ENCODE assay signal across 29 cellular contexts in the genomic region with DNA sequence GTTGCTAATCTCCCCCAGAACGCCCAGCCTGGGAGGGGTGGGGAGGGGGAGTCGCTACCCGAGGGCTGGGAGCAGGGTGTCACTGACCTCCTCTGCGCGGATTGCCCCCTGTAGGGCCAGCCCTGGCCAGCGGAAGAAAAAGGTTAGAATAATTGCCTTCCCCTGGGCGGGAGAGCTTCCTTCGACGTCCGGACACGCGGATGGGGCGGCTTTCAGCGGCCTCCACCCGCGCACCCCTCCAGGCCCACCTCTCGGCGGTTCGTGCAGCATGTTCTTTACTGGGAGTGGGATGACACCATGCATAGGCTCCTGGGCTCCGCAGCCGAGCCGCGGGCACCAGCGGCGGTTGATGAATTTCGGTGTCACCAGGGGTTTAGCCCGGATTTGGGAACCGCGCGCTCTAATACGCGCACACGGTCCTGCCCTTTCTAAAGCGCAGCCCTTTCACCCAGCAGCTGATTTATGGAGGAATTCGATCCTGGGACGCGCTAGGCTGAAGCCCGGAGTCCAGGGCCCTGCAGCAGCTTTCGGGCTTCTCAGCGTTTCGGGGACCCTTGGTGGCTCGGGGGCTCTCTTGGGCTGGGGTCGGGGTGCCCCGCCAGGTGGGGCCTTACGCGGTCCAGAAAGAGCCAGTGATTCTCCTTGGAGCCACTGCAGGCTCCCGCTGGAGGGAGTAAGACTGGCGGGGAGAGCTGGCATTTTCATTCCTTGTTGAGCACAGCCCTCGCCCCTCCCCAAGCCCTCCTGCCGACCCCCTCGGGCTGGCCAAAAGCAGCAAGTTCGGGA. TPM values are rescaled to one million over a fixed set of nuclear protein-coding genes. Genes with fewer than 3 reads are reported as not detected.
DNase-seq lines count a peak whose midpoint lies in the region; ATAC-seq, FAIRE-seq and TF ChIP-seq lines count a peak whose summit lies in the region.
"Had no signal": no experiment of that assay in that cellular context is flagged by ENCODE, and none has a peak within 500 bp of the region (broad histone marks: within the 10 kb centered on the region; RNA-seq: fewer than 3 reads in every experiment).

No MANE protein-coding gene starts in this region.

- WGBS in H9 (ENCODE audit: extremely low coverage, insufficient read length, low lambda C conversion rate) = no CpG with 5 or more reads among the region's 52 CpGs
- WGBS in H1 (ENCODE audit: extremely low coverage in 1 of 2, insufficient coverage in 1 of 2, insufficient read length in 1 of 2, insufficient replicate concordance in 2 of 2, low coverage in 1 of 2, low lambda C conversion rate in 2 of 2, missing lambda C conversion rate in 1 of 2), 2 experiments = 2% methylated on average over 46 of the region's 52 CpGs; no CpG with 5 or more reads in 1 of the 2 experiments

- H3K79me1 ChIP-seq in H9 (ENCODE audit: insufficient read depth, low read depth, low read length, poor library complexity, severe bottlenecking) (no peaks in the 10 kb centered on the region), H1 (ENCODE audit: low read depth, low read length) (no peaks in the 10 kb centered on the region)

- no peak for TF ChIP-seq POLR2A in H1 (IDR thresholded peaks at IDR 0.05; ENCODE audit: control extremely low read depth in 1 of 2, low read depth in 2 of 2, low read length in 2 of 2)

- H2AFZ ChIP-seq in H9 (ENCODE audit: low read length) (no peak overlapping the region), H1 (ENCODE audit: low read length) (no peak overlapping the region), neural cell (ENCODE audit: low read depth, low read length) (no peak overlapping the region)
- H2AFZ ChIP-seq: hepatocyte, parathyroid adenoma had no signal

- H3K27ac ChIP-seq in H9 (ENCODE audit: insufficient read length, low read depth, low read length) (no peak overlapping the region), H1 (ENCODE audit: low read depth, low read length) (no peak overlapping the region), neural cell (ENCODE audit: low read length) (no peak overlapping the region)
- H3K27ac ChIP-seq: adrenal gland, BLaER1, hepatocyte, parathyroid adenoma, right atrium auricular region, upper lobe of left lung had no signal

- no peaks in the 10 kb centered on the region; a peak in 1 of 8 replicates for H3K36me3 ChIP-seq in H1 (ENCODE audit: control insufficient read depth in 2 of 4, insufficient read depth in 4 of 4, low read length in 3 of 4)
- H3K36me3 ChIP-seq in neural cell (ENCODE audit: insufficient read depth, low read length) = no peaks in the 10 kb centered on the region
- H3K36me3 ChIP-seq: adrenal gland, BLaER1, right atrium auricular region, upper lobe of left lung had no signal

- H4K91ac ChIP-seq in H9 (ENCODE audit: insufficient read length, low read depth, low read length) (no peak overlapping the region), H1 (replicated peaks; ENCODE audit: insufficient read length, low read length) (no peak overlapping the region)

- H3K9me3 ChIP-seq in H9 (ENCODE audit: control insufficient read depth, low read depth, low read length) (no peaks in the 10 kb centered on the region), H1 (ENCODE audit: insufficient read depth in 2 of 2, low read depth in 1 of 2, low read length in 1 of 2) (no peaks in the 10 kb centered on the region), neural cell (ENCODE audit: low read length) (no peaks in the 10 kb centered on the region)
- H3K9me3 ChIP-seq: adrenal gland, right atrium auricular region, upper lobe of left lung had no signal

- H3K9ac ChIP-seq in H9 (ENCODE audit: extremely low read depth, insufficient read length, low read length) = no peak overlapping the region
- H3K9ac ChIP-seq in H1 (replicated peaks in 1 of 4; ENCODE audit: extremely low read depth in 1 of 4, low read depth in 3 of 4, low read length in 3 of 4) = no peak overlapping the region
- no peak overlapping the region for H3K9ac ChIP-seq in neural cell (ENCODE audit: low read length)
- H3K9ac ChIP-seq: BLaER1, parathyroid adenoma had no signal

- peak overlapping the region in 1 of 2 experiments; percentile 69; a peak in 4 of 5 replicates for H3K4me3 Mint-ChIP-seq in H9
- H3K4me3 Mint-ChIP-seq: activated T-cell treated with anti-CD3 and anti-CD28 coated beads, Interleukin-2, amount 50 U/mL, for 4 hours; mesothelial cell of epicardium; T-helper 2 cell treated with Interferon-gamma antibody and Interleukin-4, amounts not matched to agents 5 μg/mL and 100 μg/mL, for 36 hours had no signal

- H3K4me3 ChIP-seq in H1 (ENCODE audit: extremely low read depth in 1 of 4, insufficient read depth in 2 of 4, low read depth in 3 of 4, low read length in 4 of 4) (peak overlapping the region; percentile 4 to 56 (median 23); a peak in 6 of 8 replicates), neural cell (ENCODE audit: low read length) (no peak overlapping the region)
- H3K4me3 ChIP-seq: adrenal gland, BLaER1, hepatocyte, right atrium auricular region, upper lobe of left lung had no signal

- peaks cover 24 to 58% of the 10 kb centered on the region in 2 experiments for H3K4me1 Mint-ChIP-seq in H9

- H3K4me1 ChIP-seq in H9 (ENCODE audit: insufficient read depth, low read length) (no peaks in the 10 kb centered on the region; the same call in 1 of the 2 replicates), H1 (replicated peaks in 1 of 4; ENCODE audit: control insufficient read depth in 3 of 4, insufficient read depth in 4 of 4, low read length in 3 of 4) (peaks cover 0 to 44% (median 35%) of the 10 kb centered on the region in 4 experiments; a peak in 6 of 7 replicates)
- H3K4me1 ChIP-seq: parathyroid adenoma had no signal

- H3K27me3 ChIP-seq in H9 (ENCODE audit: insufficient read depth, low read length) = peaks cover 100% of the 10 kb centered on the region
- peaks cover 92 to 100% (median 100%) of the 10 kb centered on the region in 4 experiments for H3K27me3 ChIP-seq in H1 (replicated peaks in 1 of 4; ENCODE audit: control insufficient read depth in 3 of 4, extremely low read depth in 1 of 4, insufficient read depth in 3 of 4, low read length in 3 of 4)
- H3K27me3 ChIP-seq in neural cell (ENCODE audit: insufficient read depth, low read depth, low read length) = peaks cover 100% of the 10 kb centered on the region

- no peak overlapping the region for H3K18ac ChIP-seq in H9 (ENCODE audit: insufficient read length, low read depth, low read length)
- peak overlapping the region; percentile 32 for H3K18ac ChIP-seq in H1 (ENCODE audit: extremely low read depth, low read length)

- DNase-seq in D721Med (ENCODE audit: insufficient read length, low spot score) (peak; percentile 29), H9 (peak; percentile 69), H1 (ENCODE audit: low read depth in 1 of 2, low spot score in 2 of 2) (peak in 1 of 2 experiments; percentile 73), foreskin melanocyte (no peak)
- DNase-seq: activated CD4-positive, alpha-beta T cell treated with anti-CD3 and anti-CD28 coated beads for 48 hours; activated T-cell treated with anti-CD3 and anti-CD28 coated beads, Interleukin-2, amount 50 U/mL, for 4 hours; adrenal gland; effector CD8-positive, alpha-beta T cell; islet precursor cell; left ventricle myocardium superior; naive B cell; NCI-H1436; stimulated activated CD4-positive, alpha-beta T cell treated with anti-CD3 and anti-CD28 coated beads, Interleukin-2, amount 100 ng/mL, for 24 hours had no signal

- H4K5ac ChIP-seq in H9 (ENCODE audit: insufficient read length, low read depth, low read length) (no peak overlapping the region), H1 (ENCODE audit: insufficient read length, low read depth, low read length) (no peak overlapping the region)

- H3K27ac Mint-ChIP-seq in H9 = no peak overlapping the region
- H3K27ac Mint-ChIP-seq: mesothelial cell of epicardium; T-helper 2 cell treated with Interferon-gamma antibody and Interleukin-4, amounts not matched to agents 5 μg/mL and 100 μg/mL, for 36 hours had no signal

- H3K27me3 Mint-ChIP-seq in H9 (ENCODE audit: low read depth) = peaks cover 100% of the 10 kb centered on the region

- CTCF ChIA-PET in H1 (lab: Charles Lee; ENCODE audit: partially characterized antibody) = interaction anchor here (0.9 to 6.1 kb wide), 9 partner anchors 9 to 82 kb away, joined by 3 to 41 read pairs (median 5); no protein-coding TSS in a partner anchor

- peaks cover 0 to 5% of the 10 kb centered on the region in 2 experiments; a peak in 1 of 5 replicates for H3K9me3 Mint-ChIP-seq in H9
- H3K9me3 Mint-ChIP-seq: activated T-cell treated with anti-CD3 and anti-CD28 coated beads, Interleukin-2, amount 50 U/mL, for 4 hours; mesothelial cell of epicardium; naive B cell; T-helper 2 cell treated with Interferon-gamma antibody and Interleukin-4, amounts not matched to agents 5 μg/mL and 100 μg/mL, for 36 hours had no signal

- H3K9me2 ChIP-seq in neural cell (ENCODE audit: insufficient read depth, low read length) = no peaks in the 10 kb centered on the region

- H2BK12ac ChIP-seq in H9 (ENCODE audit: insufficient read length, low read depth, low read length) (no peak overlapping the region), H1 (ENCODE audit: low read depth, low read length) (0 out of 2 replicates have a peak overlapping the region, but pooled peaks have one; percentile 9)

- FAIRE-seq in D721Med (lab: Jason Lieb, UNC) (no peak), H1 (lab: Jason Lieb, UNC) (no peak)
- FAIRE-seq: G401.6, GM19239 had no signal

- H3T11ph ChIP-seq in H9 (ENCODE audit: low read length) = no peak overlapping the region

- H4K8ac ChIP-seq in H9 (replicated peaks; ENCODE audit: insufficient read length, low read depth, low read length) (no peak overlapping the region), H1 (ENCODE audit: extremely low read depth, insufficient read depth, low read length) (no peak overlapping the region)

- H3F3A ChIP-seq in neural cell (ENCODE audit: insufficient read depth, low read length, poor library complexity, severe bottlenecking) = no peaks in the 10 kb centered on the region

- H3K14ac ChIP-seq in H9 (ENCODE audit: insufficient read depth, low read length) = no peak overlapping the region
- H3K14ac ChIP-seq in H1 (ENCODE audit: insufficient read length) = no peak overlapping the region

- TF ChIP-seq CTCF in D721Med (IDR thresholded peaks at IDR 0.05; ENCODE audit: insufficient read depth, missing control alignments) = no peak
- 0 out of 3 replicates have a peak, but pooled peaks have one; percentile 12 for TF ChIP-seq CTCF in H9 (conservative IDR thresholded peaks at IDR 0.05)
- TF ChIP-seq CTCF in H1 (IDR thresholded peaks at IDR 0.05; ENCODE audit: control extremely low read depth in 1 of 3, insufficient read depth in 1 of 3, low read depth in 1 of 3, low read length in 3 of 3) = no peak
- TF ChIP-seq CTCF in neural cell (IDR thresholded peaks at IDR 0.05; ENCODE audit: poor library complexity, severe bottlenecking) = no peak

- H2BK15ac ChIP-seq in H9 (ENCODE audit: low read depth, low read length) = no peak overlapping the region
- no peak overlapping the region for H2BK15ac ChIP-seq in H1 (ENCODE audit: low read length)

- no peak overlapping the region for H2BK5ac ChIP-seq in H9 (ENCODE audit: insufficient read length, low read length)
- no peak overlapping the region for H2BK5ac ChIP-seq in H1 (ENCODE audit: low read depth, low read length)

- TF ChIP-seq RAD21 in H1 (IDR thresholded peaks at IDR 0.05 in 1 of 2, conservative IDR thresholded peaks at IDR 0.05 in 1 of 2; ENCODE audit: low read depth in 2 of 2, low read length in 2 of 2) (0 out of 4 replicates have a peak, but pooled peaks of 1 of the 2 experiments have one; percentile 12), neural cell (conservative IDR thresholded peaks at IDR 0.05) (no peak)

- H3K4ac ChIP-seq in H9 (ENCODE audit: low read depth, low read length) (no peak overlapping the region), H1 (replicated peaks; ENCODE audit: insufficient read length, low read depth, low read length) (no peak overlapping the region)

- H2BK20ac ChIP-seq in H9 (ENCODE audit: low read depth, low read length, poor library complexity, severe bottlenecking) (no peak overlapping the region), H1 (ENCODE audit: low read length) (0 out of 2 replicates have a peak overlapping the region, but pooled peaks have one; percentile 32)

- H3K79me2 ChIP-seq in H9 (ENCODE audit: insufficient read depth, low read length) (no peaks in the 10 kb centered on the region), H1 (ENCODE audit: control insufficient read depth in 1 of 2, insufficient read depth in 2 of 2, low read length in 2 of 2) (no peaks in the 10 kb centered on the region), neural cell (replicated peaks; ENCODE audit: insufficient read depth, low read length) (no peaks in the 10 kb centered on the region)
- H3K79me2 ChIP-seq: hepatocyte, parathyroid adenoma had no signal

- POLR2A ChIA-PET in H1 (lab: Charles Lee; ENCODE audit: partially characterized antibody) = interaction anchor here (0.8 to 2.9 kb wide), 5 partner anchors 8 to 67 kb away, joined by 4 to 14 read pairs (median 4); a partner anchor contains a TSS

- H3K4me2 ChIP-seq in H9 (ENCODE audit: insufficient read depth, insufficient read length, low read length) (peak overlapping the region; percentile 41), H1 (ENCODE audit: insufficient read depth in 1 of 2, low read depth in 2 of 2, low read length in 2 of 2) (peak overlapping the region; percentile 80 to 81), neural cell (ENCODE audit: low read length) (no peak overlapping the region)
- H3K4me2 ChIP-seq: BLaER1, hepatocyte had no signal

- H3K23ac ChIP-seq in H9 (ENCODE audit: insufficient read length, low read depth, low read length) = no peak overlapping the region
- no peak overlapping the region for H3K23ac ChIP-seq in H1 (ENCODE audit: insufficient read length)

- no peaks in the 10 kb centered on the region for H4K20me1 ChIP-seq in H9 (ENCODE audit: control insufficient read depth, insufficient read depth, insufficient read length)
- peaks cover 0 to 27% of the 10 kb centered on the region in 2 experiments for H4K20me1 ChIP-seq in H1 (replicated peaks in 1 of 2; ENCODE audit: control insufficient read depth in 1 of 2, insufficient read depth in 2 of 2, low read length in 2 of 2)
- H4K20me1 ChIP-seq in neural cell (ENCODE audit: insufficient read depth) = no peaks in the 10 kb centered on the region

- H3K23me2 ChIP-seq in H9 (ENCODE audit: insufficient read length, low read depth, low read length, poor library complexity, severe bottlenecking) (peaks cover 11% of the 10 kb centered on the region), H1 (ENCODE audit: low read depth, low read length) (peaks cover 6% of the 10 kb centered on the region; the same call in 1 of the 2 replicates)

- H2BK120ac ChIP-seq in H9 (ENCODE audit: low read depth, low read length, poor library complexity, severe bottlenecking) (no peak overlapping the region), H1 (replicated peaks; ENCODE audit: low read depth, low read length) (no peak overlapping the region)

- H2AK5ac ChIP-seq in H9 (ENCODE audit: insufficient read length, low read length) (no peak overlapping the region), H1 (ENCODE audit: low read depth, low read length) (no peak overlapping the region)

- no peak overlapping the region for H3K56ac ChIP-seq in H9 (ENCODE audit: insufficient read length, low read depth, low read length)
- H3K56ac ChIP-seq in H1 (replicated peaks; ENCODE audit: insufficient read length, low read depth, low read length) = no peak overlapping the region

- ATAC-seq in GM21528 (IDR thresholded peaks at IDR 0.05; ENCODE audit: low FRiP score, unreplicated experiment) (no peak), HG02763 (IDR thresholded peaks at IDR 0.05; ENCODE audit: unreplicated experiment) (no peak)
- ATAC-seq: activated T-cell treated with anti-CD3 and anti-CD28 coated beads, Interleukin-2, amount 50 U/mL, for 4 hours; left ventricle myocardium superior had no signal

- no peaks in the 10 kb centered on the region; a peak in 1 of 7 replicates for H3K36me3 Mint-ChIP-seq in H9 (ENCODE audit: insufficient read depth in 1 of 3, low read depth in 3 of 3)
- H3K36me3 Mint-ChIP-seq: brain, mesothelial cell of epicardium, naive B cell had no signal

- TF ChIP-seq EP300 in H1 (IDR thresholded peaks at IDR 0.05; ENCODE audit: borderline replicate concordance in 1 of 2, low read depth in 2 of 2, low read length in 2 of 2) (no peak), neural cell (conservative IDR thresholded peaks at IDR 0.05; ENCODE audit: poor library complexity, severe bottlenecking) (no peak)

RNA-seq across cellular contexts. Expression of a gene that starts 10.1 kb away (rescaled TPM):
- 0.70 and 0.85 TPM in 2 replicates for total RNA-seq in H9 (2021)
- total RNA-seq in H1 (2021; fragmentation: NEBNext Ultra II Directional; extraction: Animal tissue kit (Norgen Biotek cat#: 25700)) = 0.37 and 0.52 TPM in 2 replicates
- polyA plus RNA-seq in H1 (2011; rRNA removed) (0.09 and 0.17 TPM in 2 replicates), neural cell (0.26 TPM in 1 of 2 replicates, not detected in the other)
- 0.17 TPM for polyA plus RNA-seq in H1 (2011; cell fraction: cytosol; rRNA removed)
- polyA plus RNA-seq in H1 (2011; cell fraction: nucleus; rRNA removed) = 0.24 TPM
- 0.17 to 0.24 TPM (median 0.20 TPM) in 4 replicates for polyA plus RNA-seq in H1 (2012, experiment 1 of 2)
- 0.16 TPM for polyA plus RNA-seq in H1 (2012, experiment 2 of 2)
- 0.18 TPM for polyA plus RNA-seq in H1 (2013, experiment 1 of 2)
- polyA plus RNA-seq in H1 (2013, experiment 2 of 2) = 0.22 TPM
- 0.07 and 0.16 TPM in 2 replicates for polyA minus RNA-seq in H1 (2011; rRNA and poly(A)+ RNA removed)
- 0.44 TPM for polyA minus RNA-seq in H1 (2011; cell fraction: cytosol; rRNA and poly(A)+ RNA removed)
- polyA minus RNA-seq in H1 (2011; cell fraction: nucleus; rRNA and poly(A)+ RNA removed) = 0.10 TPM
- polyA minus RNA-seq in neural cell = not detected in 2 replicates
- total RNA-seq: activated CD8-positive, alpha-beta memory T cell treated with anti-CD3 and anti-CD28 coated beads for 36 hours; activated T-cell treated with anti-CD3 and anti-CD28 coated beads, Interleukin-2, amount 50 U/mL, for 4 hours; fibroblast of villous mesenchyme; hepatocyte had no signal
- polyA plus RNA-seq: AG04450 had no signal
